11 cellular contexts compared by ENCODE assay signal in the genomic region with DNA sequence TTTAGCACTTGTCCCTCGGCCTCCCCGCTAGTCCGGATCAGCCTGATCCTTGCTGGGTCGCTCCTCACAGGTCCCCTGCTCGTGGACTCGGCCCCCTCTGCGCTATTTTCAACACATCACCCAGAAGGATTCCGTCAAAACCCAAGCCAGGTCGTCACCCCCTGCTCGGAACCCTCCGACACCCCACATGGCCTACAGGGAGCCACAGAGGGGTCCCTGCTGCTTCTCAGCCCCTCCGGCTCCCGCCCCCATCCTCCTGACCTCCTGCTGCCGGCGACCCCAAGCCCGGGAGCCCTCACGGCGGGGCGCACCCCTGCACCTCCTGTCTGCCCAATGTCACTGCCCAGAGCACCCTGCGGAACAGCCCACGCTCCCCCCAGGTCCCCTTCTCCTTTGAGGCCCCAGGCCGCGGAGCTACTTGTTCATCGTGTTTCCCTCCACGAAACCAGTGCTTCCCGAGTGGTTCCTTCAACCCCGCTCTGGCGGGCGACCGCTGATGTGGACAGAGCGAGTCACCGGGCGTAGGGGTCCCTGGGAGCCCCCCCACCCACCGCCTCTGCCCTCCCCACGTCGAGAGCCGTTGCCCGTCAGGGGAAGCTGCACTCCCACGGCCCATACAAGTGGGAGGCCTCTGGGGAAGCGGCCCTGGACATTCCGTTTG. TPM values are rescaled to one million over a fixed set of nuclear protein-coding genes. Genes with fewer than 3 reads are reported as not detected.
A peak's percentile ranks its signal among the peaks of the same experiment; 100 is the strongest.
DNase-seq lines count a peak whose midpoint lies in the region; ATAC-seq and TF ChIP-seq lines count a peak whose summit lies in the region.
"Had no signal": no experiment of that assay in that cellular context is flagged by ENCODE, and none has a peak within 500 bp of the region (broad histone marks: within the 10 kb centered on the region; RNA-seq: fewer than 3 reads in every experiment).

No MANE protein-coding gene starts in this region.

- H3K27ac ChIP-seq in OCI-LY1 (ENCODE audit: low read depth, low read length, poor library complexity, severe bottlenecking) (no peak overlapping the region), mesendoderm (ENCODE audit: low read depth, low read length) (peak overlapping the region; percentile 5), testis (peak overlapping the region; percentile 99)

- intact Hi-C loops in testis (cut with DNase I; ENCODE audit: low total_unique reads) = loop anchor here (5.0 to 10.0 kb wide), 2 partner anchors 64 to 78 kb away; a partner anchor contains a TSS

- H3K79me1 ChIP-seq in mesendoderm (ENCODE audit: low read length) = peaks cover 13% of the 10 kb centered on the region

- no peak for ATAC-seq in HG03520 (IDR thresholded peaks at IDR 0.05; ENCODE audit: unreplicated experiment)

- peaks cover 3% of the 10 kb centered on the region for H3K4me1 Mint-ChIP-seq in activated naive CD8-positive, alpha-beta T cell treated with anti-CD3 and anti-CD28 coated beads for 36 hours

- H2BK15ac ChIP-seq in mesendoderm (replicated peaks; ENCODE audit: low read depth) = no peak overlapping the region

- H2AFZ ChIP-seq in OCI-LY1 (ENCODE audit: low read length) = no peak overlapping the region

- no peaks in the 10 kb centered on the region for H3F3A ChIP-seq in OCI-LY1 (ENCODE audit: insufficient read depth, low read length)

- no peaks in the 10 kb centered on the region for H4K20me1 ChIP-seq in OCI-LY1 (ENCODE audit: insufficient read depth, low read length)

- no peaks in the 10 kb centered on the region for H3K9me2 ChIP-seq in OCI-LY1 (ENCODE audit: low read depth, low read length)

- H3K9me3 Mint-ChIP-seq in activated naive CD8-positive, alpha-beta T cell treated with anti-CD3 and anti-CD28 coated beads for 36 hours = no peaks in the 10 kb centered on the region

- H3K9me3 ChIP-seq in OCI-LY1 (ENCODE audit: low read length) (no peaks in the 10 kb centered on the region), testis (no peaks in the 10 kb centered on the region)
- H3K9me3 ChIP-seq: HAP-1 had no signal

- no peak for TF ChIP-seq CTCF in OCI-LY1 (IDR thresholded peaks at IDR 0.05; ENCODE audit: low read length)
- no peak for TF ChIP-seq CTCF in epithelial cell of proximal tubule (conservative IDR thresholded peaks at IDR 0.05; ENCODE audit: low read depth, low read length)
- no peak for TF ChIP-seq CTCF in testis (IDR thresholded peaks at IDR 0.05)

- no peak for TF ChIP-seq POLR2A in testis (IDR thresholded peaks at IDR 0.05)

- peak overlapping the region; percentile 35; the same call in 1 of the 2 replicates for H3K4me2 ChIP-seq in OCI-LY1 (ENCODE audit: low read length)
- H3K4me2 ChIP-seq in mesendoderm (ENCODE audit: low read length) = peak overlapping the region; percentile 90

- H2BK5ac ChIP-seq in mesendoderm (ENCODE audit: low read length) = no peak overlapping the region

- H3K4me3 Mint-ChIP-seq in activated naive CD8-positive, alpha-beta T cell treated with anti-CD3 and anti-CD28 coated beads for 36 hours = no peak overlapping the region

- no peaks in the 10 kb centered on the region for H3K27me3 Mint-ChIP-seq in activated naive CD8-positive, alpha-beta T cell treated with anti-CD3 and anti-CD28 coated beads for 36 hours

- peak overlapping the region; percentile 96 for H3K56ac ChIP-seq in mesendoderm (ENCODE audit: low read length)

- H3K4me1 ChIP-seq in OCI-LY1 (ENCODE audit: insufficient read depth, low read length, severe bottlenecking) (peaks cover 8% of the 10 kb centered on the region), mesendoderm (ENCODE audit: control insufficient read depth, low read depth, low read length) (peaks cover 8% of the 10 kb centered on the region), testis (peaks cover 52% of the 10 kb centered on the region)
- H3K4me1 ChIP-seq: HAP-1 had no signal

- H2AK5ac ChIP-seq in mesendoderm (ENCODE audit: low read length) = no peak overlapping the region

- DNase-seq in epithelial cell of proximal tubule (ENCODE audit: low read depth) = no peak
- DNase-seq in mesendoderm = peak; percentile 42
- DNase-seq in testis = no peak
- no peak for DNase-seq in activated CD4-positive, alpha-beta T cell treated with anti-CD3 and anti-CD28 coated beads for 48 hours
- no peak for DNase-seq in NCI-H1417 (lab: John Stamatoyannopoulos, UW)
- no peak for DNase-seq in activated naive CD8-positive, alpha-beta T cell treated with anti-CD3 and anti-CD28 coated beads for 36 hours
- DNase-seq: activated gamma-delta T cell, hippocampal formation had no signal

- H2BK120ac ChIP-seq in mesendoderm (ENCODE audit: low read depth, low read length) = no peak overlapping the region

- H3K9ac ChIP-seq in OCI-LY1 (ENCODE audit: low read length) (no peak overlapping the region), mesendoderm (ENCODE audit: low read length) (peak overlapping the region; percentile 84)

- peak overlapping the region; percentile 80 for H3K23ac ChIP-seq in mesendoderm (ENCODE audit: low read length)

- H3K36me3 Mint-ChIP-seq in activated naive CD8-positive, alpha-beta T cell treated with anti-CD3 and anti-CD28 coated beads for 36 hours = no peaks in the 10 kb centered on the region

- H4K8ac ChIP-seq in mesendoderm (ENCODE audit: low read depth, low read length) = peak overlapping the region; percentile 70

- no peak overlapping the region for H3K27ac Mint-ChIP-seq in activated naive CD8-positive, alpha-beta T cell treated with anti-CD3 and anti-CD28 coated beads for 36 hours

- H4K5ac ChIP-seq in mesendoderm (ENCODE audit: low read length) = no peak overlapping the region

- no peaks in the 10 kb centered on the region for H3K36me3 ChIP-seq in OCI-LY1 (ENCODE audit: insufficient read depth, low read length)
- peaks cover 1% of the 10 kb centered on the region for H3K36me3 ChIP-seq in mesendoderm (ENCODE audit: control insufficient read depth, insufficient read depth, low read length)
- no peaks in the 10 kb centered on the region for H3K36me3 ChIP-seq in testis (ENCODE audit: low read depth, missing control alignments)
- H3K36me3 ChIP-seq: HAP-1 had no signal

- H3K79me2 ChIP-seq in OCI-LY1 (ENCODE audit: insufficient read depth, low read length) (no peaks in the 10 kb centered on the region), mesendoderm (ENCODE audit: control insufficient read depth, insufficient read depth, low read length) (peaks cover 23% of the 10 kb centered on the region)

- H3K18ac ChIP-seq in mesendoderm (ENCODE audit: low read length) = peak overlapping the region; percentile 31

- peak overlapping the region; percentile 18 for H3K4ac ChIP-seq in mesendoderm (ENCODE audit: low read depth, low read length)

- H3K4me3 ChIP-seq in OCI-LY1 (ENCODE audit: low read depth, low read length, poor library complexity, severe bottlenecking) (no peak overlapping the region), epithelial cell of proximal tubule (ENCODE audit: low read depth, low read length) (peak overlapping the region; percentile 61), mesendoderm (ENCODE audit: low read length) (peak overlapping the region; percentile 38), testis (peak overlapping the region; percentile 90 to 99)
- H3K4me3 ChIP-seq: HAP-1 had no signal

- no CpG with 5 or more reads among the region's 41 CpGs for WGBS in mesendoderm (ENCODE audit: extremely low coverage, insufficient coverage, low lambda C conversion rate)
- WGBS in testis, 2 donors = 11 to 18% methylated on average over 24 to 40 of the region's 41 CpGs

- no peaks in the 10 kb centered on the region for H3K27me3 ChIP-seq in OCI-LY1 (ENCODE audit: insufficient read depth, low read length)
- no peaks in the 10 kb centered on the region for H3K27me3 ChIP-seq in mesendoderm (ENCODE audit: insufficient read depth, low read length, poor library complexity)
- no peaks in the 10 kb centered on the region for H3K27me3 ChIP-seq in testis

RNA-seq across cellular contexts. Expression of a gene that starts 0.6 kb away (rescaled TPM):
- 31.7 and 39.4 TPM in 2 replicates for total RNA-seq in epithelial cell of proximal tubule
- polyA plus RNA-seq in mesendoderm (2013, experiment 1 of 2) = 265 TPM
- 287 TPM for polyA plus RNA-seq in mesendoderm (2013, experiment 2 of 2)
- total RNA-seq in testis = 100 to 1,000 TPM; 177 to 265 TPM
- 594 TPM for polyA plus RNA-seq in testis (ENCODE audit: insufficient read depth, low read depth, low replicate concordance)
- total RNA-seq in activated naive CD8-positive, alpha-beta T cell treated with anti-CD3 and anti-CD28 coated beads for 36 hours = under 1 TPM in 1 of 2 experiments, not detected in 1; 0.12 TPM

RNA-seq across cellular contexts. Expression of a gene that starts 32.7 kb away (rescaled TPM):
- total RNA-seq in epithelial cell of proximal tubule = 13.4 and 22.0 TPM in 2 replicates
- 68.5 TPM for polyA plus RNA-seq in mesendoderm (2013, experiment 1 of 2)
- 65.7 TPM for polyA plus RNA-seq in mesendoderm (2013, experiment 2 of 2)
- 10 to 100 TPM; 34.3 to 37.2 TPM for total RNA-seq in testis
- 24.0 TPM for polyA plus RNA-seq in testis (ENCODE audit: insufficient read depth, low read depth, low replicate concordance)
- 10 to 100 TPM; 52.1 to 54.0 TPM for total RNA-seq in activated naive CD8-positive, alpha-beta T cell treated with anti-CD3 and anti-CD28 coated beads for 36 hours

Comparison
In these comparisons a context has a peak if more than half of its experiments do, and no peak if none do; other contexts are left out.
1. RNA of a gene that starts 0.6 kb away (total RNA-seq): 177 to 265 TPM in testis and 31.7 to 39.4 TPM in epithelial cell of proximal tubule; 0.12 TPM in activated naive CD8-positive, alpha-beta T cell treated with anti-CD3 and anti-CD28 coated beads for 36 hours; every median in the first group is over 10 times any median in the second.